ENCODE assay signal across 16 cellular contexts in genomic region chr19:18783958-18784785, GRCh38. TPM values are rescaled to one million over a fixed set of nuclear protein-coding genes. Genes with fewer than 3 reads are reported as not detected.
DNase-seq lines count a peak whose midpoint lies in the region; ATAC-seq and TF ChIP-seq lines count a peak whose summit lies in the region.
"Had no signal": no experiment of that assay in that cellular context is flagged by ENCODE, and none has a peak within 500 bp of the region (broad histone marks: within the 10 kb centered on the region; RNA-seq: fewer than 3 reads in every experiment).

No MANE protein-coding gene starts in this region.

- H3K4me3 Mint-ChIP-seq in Caco-2 (ENCODE audit: unreplicated experiment), result peak overlapping the region; percentile 17

- no peak overlapping the region for H4K8ac ChIP-seq in neuronal stem cell (ENCODE audit: low read depth, low read length)

- TF ChIP-seq POLR2A in erythroblast (IDR thresholded peaks at IDR 0.05; ENCODE audit: low read length), result no peak

- peak; percentile 51 for DNase-seq in Right ventricle myocardium inferior (ENCODE audit: missing footprints)
- DNase-seq in cardiac septum (ENCODE audit: low spot score), result no peak
- no peak for DNase-seq in Caco-2
- peak; percentile 67 for DNase-seq in H7
- DNase-seq in neuronal stem cell (ENCODE audit: low spot score), result no peak
- no peak for DNase-seq in erythroblast (lab: John Stamatoyannopoulos, UW)
- no peak for DNase-seq in NCI-H345 (lab: John Stamatoyannopoulos, UW)
- DNase-seq: DMS79 treated with DMSO at 0.1 percent for 48 hours, GF-D8 had no signal

- no peaks in the 10 kb centered on the region for H3K9me3 ChIP-seq in Caco-2
- H3K9me3 ChIP-seq in neuronal stem cell (replicated peaks in 1 of 2; ENCODE audit: control insufficient read depth in 2 of 2, insufficient read depth in 1 of 2, low read depth in 1 of 2, low read length in 2 of 2), result peaks cover 0 to 14% of the 10 kb centered on the region in 2 donors

- H3K18ac ChIP-seq in neuronal stem cell (ENCODE audit: low read length), result no peak overlapping the region

- peaks cover 10% of the 10 kb centered on the region for H3K27me3 Mint-ChIP-seq in Caco-2 (ENCODE audit: insufficient read depth, unreplicated experiment)

- H3K27ac Mint-ChIP-seq in Caco-2 (ENCODE audit: unreplicated experiment), result no peak overlapping the region

- H3K4ac ChIP-seq in neuronal stem cell (ENCODE audit: low read length), result no peak overlapping the region

- H3K23ac ChIP-seq in neuronal stem cell (ENCODE audit: low read depth, low read length, poor library complexity), result no peak overlapping the region

- CTCF ChIA-PET in Caco-2 (lab: Charles Lee), result no interaction called here

- no peak overlapping the region for H3K9ac ChIP-seq in neuronal stem cell (ENCODE audit: low read depth, low read length, poor library complexity)

- H2BK12ac ChIP-seq in neuronal stem cell (ENCODE audit: low read length), result peak overlapping the region; percentile 2

- intact Hi-C loops in Right ventricle myocardium inferior (cut with DNase I), result no loop called here
- intact Hi-C loops in cardiac septum (cut with DNase I), result no loop called here
- intact Hi-C loops in Caco-2 (cut with micrococcal nuclease; ENCODE audit: unreplicated experiment), result no loop called here

- no TSS peak for BruUV-seq in Caco-2 (replicated peaks; lab: Mats Ljungman, UMichigan)

- no peak overlapping the region for H2BK15ac ChIP-seq in neuronal stem cell (ENCODE audit: low read length)

- no peak overlapping the region for H4K91ac ChIP-seq in neuronal stem cell (ENCODE audit: low read depth, low read length, poor library complexity)

- H3K27ac ChIP-seq in neuronal stem cell (replicated peaks; ENCODE audit: low read length), result no peak overlapping the region
- H3K27ac ChIP-seq: C4-2B had no signal

- H3K36me3 ChIP-seq in Caco-2 (ENCODE audit: control insufficient read depth, insufficient read depth, low read length) (no peaks in the 10 kb centered on the region), H7 (replicated peaks; ENCODE audit: control insufficient read depth, insufficient read depth, low read length) (no peaks in the 10 kb centered on the region), neuronal stem cell (replicated peaks in 1 of 2; ENCODE audit: control insufficient read depth in 2 of 2, insufficient read depth in 2 of 2, low read length in 2 of 2) (no peaks in the 10 kb centered on the region)
- H3K36me3 ChIP-seq: HAP-1 had no signal

- H3K27me3 ChIP-seq in Caco-2 (replicated peaks; ENCODE audit: control insufficient read depth, insufficient read depth, low read length) (peaks cover 1% of the 10 kb centered on the region), H7 (ENCODE audit: control insufficient read depth, insufficient read depth, low read length) (peaks cover 73% of the 10 kb centered on the region), neuronal stem cell (ENCODE audit: control insufficient read depth in 3 of 3, insufficient read depth in 3 of 3, low read depth in 1 of 3, low read length in 3 of 3) (peaks cover 26 to 66% (median 51%) of the 10 kb centered on the region in 3 experiments)

- H2BK5ac ChIP-seq in neuronal stem cell (ENCODE audit: low read length), result no peak overlapping the region

- no peak for TF ChIP-seq CTCF in Caco-2 (IDR thresholded peaks at IDR 0.05; ENCODE audit: insufficient read depth in 1 of 2, low read depth in 1 of 2, low read length in 1 of 2, severe bottlenecking in 1 of 2, unreplicated experiment in 1 of 2)

- no peak overlapping the region for H2AFZ ChIP-seq in neuronal stem cell (ENCODE audit: low read length)

- H2BK120ac ChIP-seq in neuronal stem cell (ENCODE audit: low read depth, low read length), result no peak overlapping the region

- H3K4me3 ChIP-seq in Caco-2 (ENCODE audit: low read depth, low read length) (no peak overlapping the region), H7 (ENCODE audit: insufficient read depth, low read depth, low read length) (no peak overlapping the region), neuronal stem cell (ENCODE audit: low read length in 2 of 2) (no peak overlapping the region)
- H3K4me3 ChIP-seq: GM12878, HAP-1 had no signal

- H3K4me1 ChIP-seq in Caco-2, result 0 out of 2 replicates have a peak, but pooled peaks cover 5% of the 10 kb centered on the region
- H3K4me1 ChIP-seq in neuronal stem cell (ENCODE audit: control insufficient read depth in 2 of 2, insufficient read depth in 1 of 2, low read depth in 1 of 2, low read length in 2 of 2), result peaks cover 5 to 12% of the 10 kb centered on the region in 2 donors

- H3K79me1 ChIP-seq in neuronal stem cell (ENCODE audit: low read depth, low read length), result no peaks in the 10 kb centered on the region

- POLR2A ChIA-PET in Caco-2 (lab: Charles Lee), result no interaction called here

- ATAC-seq in Right ventricle myocardium inferior (no peak), HG03521 (IDR thresholded peaks at IDR 0.05; ENCODE audit: unreplicated experiment) (no peak)

- no peak overlapping the region for H2AK5ac ChIP-seq in neuronal stem cell (ENCODE audit: low read depth, low read length)

- H3K14ac ChIP-seq in neuronal stem cell (ENCODE audit: low read length), result no peak overlapping the region

- no peaks in the 10 kb centered on the region for H3K36me3 Mint-ChIP-seq in Caco-2 (ENCODE audit: insufficient read depth, unreplicated experiment)
- H3K36me3 Mint-ChIP-seq: CD4-positive, alpha-beta memory T cell had no signal

- peaks cover 8% of the 10 kb centered on the region for H3K4me1 Mint-ChIP-seq in Caco-2 (ENCODE audit: low read depth, unreplicated experiment)

- no peaks in the 10 kb centered on the region for H3K9me3 Mint-ChIP-seq in Caco-2 (ENCODE audit: unreplicated experiment)
- H3K9me3 Mint-ChIP-seq: CD4-positive, alpha-beta memory T cell had no signal

- H3K4me2 ChIP-seq in neuronal stem cell (ENCODE audit: insufficient read depth, low read length, poor library complexity, severe bottlenecking), result no peak overlapping the region

- WGBS in neuronal stem cell (ENCODE audit: extremely low coverage in 2 of 2, insufficient read length in 2 of 2, insufficient replicate concordance in 1 of 2), 2 donors, result no CpG with 5 or more reads among the region's 19 CpGs

RNA-seq across cellular contexts. Expression of gene COMP, which starts 6.9 kb away (rescaled TPM):
- not detected for total RNA-seq in Right ventricle myocardium inferior
- 31.8 TPM for total RNA-seq in cardiac septum
- total RNA-seq in Caco-2 (2022), result 0.14 and 0.16 TPM in 2 replicates
- not detected in 2 replicates for total RNA-seq in H7 (2014; rRNA removed; shearing (Covaris generic))
- polyA plus RNA-seq in neuronal stem cell (2013, experiment 1 of 2), result 0.01 TPM
- not detected for polyA plus RNA-seq in neuronal stem cell (2013, experiment 2 of 2)
- total RNA-seq: Calu3; CD4-positive, alpha-beta memory T cell; GM12878; HT-29 had no signal
- polyA plus RNA-seq: CD4-positive, alpha-beta memory T cell had no signal

RNA-seq across cellular contexts. Expression of gene UPF1, which starts 47.6 kb away (rescaled TPM):
- 37.0 TPM for total RNA-seq in Right ventricle myocardium inferior
- 40.2 TPM for total RNA-seq in cardiac septum
- 93.8 and 96.6 TPM in 2 replicates for total RNA-seq in Caco-2 (2022)
- 92.6 and 95.8 TPM in 2 replicates for total RNA-seq in H7 (2014; rRNA removed; shearing (Covaris generic))
- polyA plus RNA-seq in neuronal stem cell (2013, experiment 1 of 2), result 17.2 TPM
- polyA plus RNA-seq in neuronal stem cell (2013, experiment 2 of 2), result 16.5 TPM

Comparison
In these comparisons a context has a peak if more than half of its experiments do, and no peak if none do; other contexts are left out.
1. DNase-seq: peak in Right ventricle myocardium inferior (single experiment) and H7 (single experiment); none in cardiac septum (single experiment), Caco-2 (0 of 2), neuronal stem cell (single experiment), erythroblast (0 of 2) and NCI-H345 (single experiment).
2. RNA of gene COMP, which starts 6.9 kb away (total RNA-seq): 31.8 TPM in cardiac septum (single experiment); 0.14 to 0.16 TPM in Caco-2, not detected in Right ventricle myocardium inferior (single experiment) and not detected in H7; every median in the first group is over 10 times any median in the second.